ENCODE assay signal across 20 cellular contexts in genomic region chr2:195514365-195514764, GRCh38.
"Had no signal": no experiment of that assay in that cellular context is flagged by ENCODE, and none has a peak within 500 bp of the region (broad histone marks: within the 10 kb centered on the region; RNA-seq: fewer than 3 reads in every experiment).

No MANE protein-coding gene starts in this region.

- H3K36me3 ChIP-seq: left ventricle myocardium inferior, neutrophil, ovary, right lobe of liver, uterus had no signal

- H3K4me3 ChIP-seq: left ventricle myocardium inferior, ovary, right lobe of liver, skin epidermis, uterus had no signal

- DNase-seq: activated CD4-positive, alpha-beta memory T cell treated with anti-CD3 and anti-CD28 coated beads, Interleukin-2, amount 10 ng/mL, durations not matched to agents 7 days and 5 days; activated CD4-positive, alpha-beta T cell treated with anti-CD3 and anti-CD28 coated beads for 1 hour; activated CD4-positive, alpha-beta T cell treated with anti-CD3 and anti-CD28 coated beads, Interleukin-2, amount 10 ng/mL, durations not matched to agents 7 days and 5 days; activated T-cell treated with anti-CD3 and anti-CD28 coated beads, Interleukin-2, amount 50 U/mL, for 4 hours; caudate nucleus; cortex of kidney; effector memory CD8-positive, alpha-beta T cell; foreskin melanocyte; left ventricle myocardium inferior; ovary; right lobe of liver; stimulated activated CD4-positive, alpha-beta T cell treated with anti-CD3 and anti-CD28 coated beads, Interleukin-12 subunit alpha, Interleukin-12 subunit beta, amount 100 ng/mL, for 4 hours; stimulated activated CD4-positive, alpha-beta T cell treated with anti-CD3 and anti-CD28 coated beads, Interleukin-4, amount 100 ng/mL, for 1 hour; T-helper 9 cell; uterus had no signal

- ATAC-seq: activated T-cell treated with anti-CD3 and anti-CD28 coated beads, Interleukin-2, amount 50 U/mL, for 4 hours; effector memory CD8-positive, alpha-beta T cell; esophagus mucosa; right lobe of liver had no signal

- H3K9me3 ChIP-seq: left ventricle myocardium inferior, neutrophil, ovary, right lobe of liver, uterus had no signal

- H3K4me1 ChIP-seq: left ventricle myocardium inferior, right lobe of liver, uterus had no signal

- H3K27ac ChIP-seq: left ventricle myocardium inferior, neutrophil, ovary, right lobe of liver, skin epidermis, uterus had no signal

- H3K27me3 ChIP-seq: neutrophil, ovary, right lobe of liver, uterus had no signal

- FAIRE-seq: islet of Langerhans, TTC549 had no signal
